In genomic region chr1:63859480-63860275, GRCh38 we compare ENCODE assay signal across 27 cellular contexts.
"Had no signal": no experiment of that assay in that cellular context is flagged by ENCODE, and none has a peak within 500 bp of the region (broad histone marks: within the 10 kb centered on the region; RNA-seq: fewer than 3 reads in every experiment).

No MANE protein-coding gene starts in this region.

- H3K9me3 Mint-ChIP-seq: activated T-helper 17 cell treated with anti-CD3 and anti-CD28 coated beads, Interleukin-2, amount 50 U/mL, for 72 hours had no signal

- H3K4me1 ChIP-seq: colonic mucosa, transverse colon had no signal

- DNase-seq: activated B cell treated with CpG ODN at 0.5 μM for 24 hours; activated CD4-positive, alpha-beta T cell treated with anti-CD3 and anti-CD28 coated beads for 36 hours; activated CD4-positive, alpha-beta T cell treated with anti-CD3 and anti-CD28 coated beads, Interleukin-2, amount 50 U/mL, for 4 hours; activated CD8-positive, alpha-beta memory T cell treated with anti-CD3 and anti-CD28 coated beads for 24 hours; activated CD8-positive, alpha-beta memory T cell treated with anti-CD3 and anti-CD28 coated beads, Interleukin-2, amount 50 U/mL, for 4 hours; activated T-cell treated with anti-CD3 and anti-CD28 coated beads, Interleukin-2, amount 50 U/mL, for 24 hours; aorta; colonic mucosa; dorsolateral prefrontal cortex; foreskin melanocyte; glutamatergic neuron; hippocampal formation; left ventricle myocardium inferior; nephron progenitor cell; nucleus accumbens; posterior cingulate gyrus; sigmoid colon; stimulated activated CD4-positive, alpha-beta T cell treated with anti-CD3 and anti-CD28 coated beads, Interleukin-2, amount 100 ng/mL, for 48 hours; stimulated activated CD8-positive, alpha-beta memory T cell treated with anti-CD3 and anti-CD28 coated beads, Interleukin-4, amount 100 ng/mL, for 48 hours; stimulated activated naive B cell treated with anti-CD40 and anti-IgM and Interleukin-4, amounts not matched to agents 10 μg/mL and 1 μg/mL and 100 μg/mL, for 72 hours; T1000; transverse colon had no signal

- H3K4me3 Mint-ChIP-seq: activated B cell treated with CpG ODN at 0.5 μM for 24 hours; activated CD4-positive, alpha-beta T cell treated with anti-CD3 and anti-CD28 coated beads for 36 hours; activated T-cell treated with anti-CD3 and anti-CD28 coated beads, Interleukin-2, amount 50 U/mL, for 24 hours; activated T-helper 17 cell treated with anti-CD3 and anti-CD28 coated beads, Interleukin-2, amount 50 U/mL, for 72 hours; brain; central memory CD8-positive, alpha-beta T cell; nephron progenitor cell; stimulated activated naive B cell treated with anti-CD40 and anti-IgM and Interleukin-4, amounts not matched to agents 10 μg/mL and 1 μg/mL and 100 μg/mL, for 72 hours; T-helper 1 cell treated with Interleukin-12 subunit alpha and Interleukin-12 subunit beta and Interleukin-4 antibody, amounts not matched to agents 30 μg/mL and 1 μg/mL, for 36 hours had no signal

- H3K27me3 Mint-ChIP-seq: activated CD4-positive, alpha-beta T cell treated with anti-CD3 and anti-CD28 coated beads for 36 hours; brain had no signal

- H3K27ac ChIP-seq: colonic mucosa, dorsolateral prefrontal cortex had no signal

- ATAC-seq: activated CD4-positive, alpha-beta T cell treated with anti-CD3 and anti-CD28 coated beads for 36 hours; activated naive CD4-positive, alpha-beta T cell treated with anti-CD3 and anti-CD28 coated beads, Interleukin-2, amount 50 U/mL, for 72 hours; activated T-helper 17 cell treated with anti-CD3 and anti-CD28 coated beads, Interleukin-2, amount 50 U/mL, for 72 hours; stimulated activated naive B cell treated with anti-CD40 and anti-IgM and Interleukin-4, amounts not matched to agents 10 μg/mL and 1 μg/mL and 100 μg/mL, for 72 hours had no signal

- H3K36me3 ChIP-seq: colonic mucosa, left ventricle myocardium inferior, sigmoid colon, transverse colon had no signal

- H3K4me1 Mint-ChIP-seq: activated B cell treated with CpG ODN at 0.5 μM for 24 hours; activated CD4-positive, alpha-beta T cell treated with anti-CD3 and anti-CD28 coated beads for 36 hours; activated T-helper 17 cell treated with anti-CD3 and anti-CD28 coated beads, Interleukin-2, amount 50 U/mL, for 72 hours; central memory CD8-positive, alpha-beta T cell had no signal

- H3K27ac Mint-ChIP-seq: activated B cell treated with CpG ODN at 0.5 μM for 24 hours; activated CD4-positive, alpha-beta T cell treated with anti-CD3 and anti-CD28 coated beads for 36 hours; activated naive CD4-positive, alpha-beta T cell treated with anti-CD3 and anti-CD28 coated beads, Interleukin-2, amount 50 U/mL, for 72 hours; activated T-cell treated with anti-CD3 and anti-CD28 coated beads, Interleukin-2, amount 50 U/mL, for 24 hours; activated T-helper 17 cell treated with anti-CD3 and anti-CD28 coated beads, Interleukin-2, amount 50 U/mL, for 72 hours; nephron progenitor cell; stimulated activated naive B cell treated with anti-CD40 and anti-IgM and Interleukin-4, amounts not matched to agents 10 μg/mL and 1 μg/mL and 100 μg/mL, for 72 hours; T-helper 1 cell treated with Interleukin-12 subunit alpha and Interleukin-12 subunit beta and Interleukin-4 antibody, amounts not matched to agents 30 μg/mL and 1 μg/mL, for 36 hours had no signal

- H3K4me3 ChIP-seq: colonic mucosa, dorsolateral prefrontal cortex, left ventricle myocardium inferior, sigmoid colon, transverse colon had no signal

- H3K9me3 ChIP-seq: colonic mucosa, sigmoid colon, transverse colon had no signal

- H3K27me3 ChIP-seq: colonic mucosa, dorsolateral prefrontal cortex, sigmoid colon, transverse colon had no signal
